8 cellular contexts compared by ENCODE assay signal in genomic region chr16:667780-668518, GRCh38. TPM values are rescaled to one million over a fixed set of nuclear protein-coding genes. Genes with fewer than 3 reads are reported as not detected.
DNase-seq lines count a peak whose midpoint lies in the region; ATAC-seq and TF ChIP-seq lines count a peak whose summit lies in the region.

Gene RHOT2, plus strand, starts transcription at chr16:668132. Its CDS starts 68 bp downstream, at chr16:668200.

- peaks cover 12% of the 10 kb centered on the region for H3K4me1 Mint-ChIP-seq in CD8-positive, alpha-beta T cell (ENCODE audit: low read depth)
- peaks cover 3 to 10% of the 10 kb centered on the region in 2 donors for H3K4me1 Mint-ChIP-seq in effector memory CD8-positive, alpha-beta T cell (ENCODE audit: low read depth in 2 of 2)

- intact Hi-C loops in CD8-positive, alpha-beta T cell (cut with DNase I, micrococcal nuclease): loop anchor here (1.0 to 10.0 kb wide), 8 partner anchors 11 to 143 kb away; partner anchors contain the start of genes METTL26 (in 2 of the 2), WDR90 (in 2 of the 2), CAPN15 (in 1 of the 2) and JMJD8 (in 1 of the 2)

- peaks cover 22% of the 10 kb centered on the region for H3K4me1 ChIP-seq in CD8-positive, alpha-beta T cell (ENCODE audit: insufficient read depth, low read length)
- H3K4me1 ChIP-seq in mesenchymal stem cell (ENCODE audit: control insufficient read depth, insufficient read depth, low read depth, low read length): peaks cover 17% of the 10 kb centered on the region

- peak within 1 kb of the TSS; percentile 78 to 89 for H3K14ac ChIP-seq in mesenchymal stem cell (ENCODE audit: low read length in 2 of 2)

- peak within 1 kb of the TSS; percentile 85 for H3K4me3 ChIP-seq in CD8-positive, alpha-beta T cell (ENCODE audit: low read depth, low read length)
- H3K4me3 ChIP-seq in mesenchymal stem cell (ENCODE audit: insufficient read depth in 1 of 2, low read depth in 1 of 2, low read length in 2 of 2): peak within 1 kb of the TSS; percentile 86 to 98

- peak within 1 kb of the TSS; percentile 100 for H4K8ac ChIP-seq in mesenchymal stem cell (ENCODE audit: low read length)

- H4K91ac ChIP-seq in mesenchymal stem cell (ENCODE audit: low read length): peak within 1 kb of the TSS; percentile 95

- peak; percentile 92 for ATAC-seq in CD8-positive, alpha-beta T cell
- peak; percentile 42 for ATAC-seq in GM19468 (IDR thresholded peaks at IDR 0.05; ENCODE audit: extremely low read depth, unreplicated experiment)
- peak; percentile 96 for ATAC-seq in effector memory CD8-positive, alpha-beta T cell (replicated peaks)

- DNase-seq in CD8-positive, alpha-beta T cell: peak; percentile 83 to 96 (median 92)
- peak in 72 of 76 experiments; percentile 38 to 93 (median 85) for DNase-seq in HUDEP-2 (lab: John Stamatoyannopoulos, UW; ENCODE audit: unreplicated experiment in 76 of 76)
- peak; percentile 88 for DNase-seq in NOMO-1 treated with dmso at 0.1 percent for 144 hours (lab: John Stamatoyannopoulos, UW; ENCODE audit: unreplicated experiment)
- DNase-seq in activated CD8-positive, alpha-beta memory T cell treated with anti-CD3 and anti-CD28 coated beads for 4 hours (ENCODE audit: low read depth in 2 of 2): peak; percentile 77 to 86
- DNase-seq in effector memory CD8-positive, alpha-beta T cell: peak; percentile 89 to 94 (median 92)
- peak; percentile 88 for DNase-seq in mesenchymal stem cell
- peak; percentile 77 for DNase-seq in stimulated activated CD8-positive, alpha-beta memory T cell treated with anti-CD3 and anti-CD28 coated beads, Interleukin-12 subunit alpha, Interleukin-12 subunit beta, amount 100 ng/mL, for 24 hours (ENCODE audit: extremely low read depth)

- H3K27ac ChIP-seq in CD8-positive, alpha-beta T cell (ENCODE audit: low read depth, low read length): peak within 1 kb of the TSS; percentile 37
- H3K27ac ChIP-seq in mesenchymal stem cell (ENCODE audit: low read length, poor library complexity, severe bottlenecking): no peak within 1 kb of the TSS

- H3K9ac ChIP-seq in mesenchymal stem cell (ENCODE audit: low read length): peak within 1 kb of the TSS; percentile 91

- H3K36me3 ChIP-seq in CD8-positive, alpha-beta T cell (ENCODE audit: insufficient read depth, low read length): peaks cover 14% of the 10 kb centered on the region
- H3K36me3 ChIP-seq in mesenchymal stem cell (ENCODE audit: control insufficient read depth in 1 of 2, insufficient read depth in 2 of 2, low read depth in 1 of 2, low read length in 2 of 2): peaks cover 37 to 55% of the 10 kb centered on the region in 2 experiments

- peak within 1 kb of the TSS; percentile 54 for H2BK15ac ChIP-seq in mesenchymal stem cell (ENCODE audit: low read depth, poor library complexity, severe bottlenecking)

- under 1% methylated on average over 68 of the region's 78 CpGs for WGBS in mesenchymal stem cell

- peak within 1 kb of the TSS; percentile 84 for H3K4me2 ChIP-seq in mesenchymal stem cell (ENCODE audit: low read length, poor library complexity, severe bottlenecking)

- H3K9me3 Mint-ChIP-seq in CD8-positive, alpha-beta T cell: no peaks in the 10 kb centered on the region
- no peaks in the 10 kb centered on the region for H3K9me3 Mint-ChIP-seq in effector memory CD8-positive, alpha-beta T cell

- H3K23ac ChIP-seq in mesenchymal stem cell (ENCODE audit: low read length in 2 of 2): peak within 1 kb of the TSS in 1 of 2 experiments; percentile 89

- peaks cover 21% of the 10 kb centered on the region for H3K79me1 ChIP-seq in mesenchymal stem cell (replicated peaks; ENCODE audit: low read length, poor library complexity, severe bottlenecking)

- TF ChIP-seq CTCF in CD8-positive, alpha-beta T cell (IDR thresholded peaks at IDR 0.05): peak; percentile 65

- H2BK5ac ChIP-seq in mesenchymal stem cell (ENCODE audit: low read depth, low read length, poor library complexity, severe bottlenecking): no peak within 1 kb of the TSS

- peak within 1 kb of the TSS; percentile 84 to 94 for H3K18ac ChIP-seq in mesenchymal stem cell (ENCODE audit: low read depth in 1 of 2, low read length in 2 of 2)

- no peaks in the 10 kb centered on the region for H3K27me3 Mint-ChIP-seq in CD8-positive, alpha-beta T cell (ENCODE audit: low read depth)
- H3K27me3 Mint-ChIP-seq in effector memory CD8-positive, alpha-beta T cell: no peaks in the 10 kb centered on the region

- CTCF ChIA-PET in CD8-positive, alpha-beta T cell (lab: Charles Lee): interaction anchor here (0.6 to 4.1 kb wide), 9 partner anchors 9 to 118 kb away, joined by 3 to 23 read pairs (median 4); partner anchors contain the start of gene STUB1

- peaks cover 24% of the 10 kb centered on the region for H3K36me3 Mint-ChIP-seq in CD8-positive, alpha-beta T cell
- H3K36me3 Mint-ChIP-seq in effector memory CD8-positive, alpha-beta T cell (ENCODE audit: insufficient read depth): peaks cover 18% of the 10 kb centered on the region

- H3K27ac Mint-ChIP-seq in CD8-positive, alpha-beta T cell: peak within 1 kb of the TSS; percentile 84
- peak within 1 kb of the TSS; percentile 82 to 85 for H3K27ac Mint-ChIP-seq in effector memory CD8-positive, alpha-beta T cell

- H3K9me3 ChIP-seq in CD8-positive, alpha-beta T cell (ENCODE audit: low read length): no peaks in the 10 kb centered on the region
- H3K9me3 ChIP-seq in mesenchymal stem cell (ENCODE audit: control insufficient read depth, low read length): no peaks in the 10 kb centered on the region

- H3K4me3 Mint-ChIP-seq in CD8-positive, alpha-beta T cell: peak within 1 kb of the TSS; percentile 79
- H3K4me3 Mint-ChIP-seq in effector memory CD8-positive, alpha-beta T cell: peak within 1 kb of the TSS; percentile 78 to 80

- peak within 1 kb of the TSS; percentile 62 for H2BK120ac ChIP-seq in mesenchymal stem cell (ENCODE audit: low read depth, low read length)

- H2BK12ac ChIP-seq in mesenchymal stem cell (ENCODE audit: low read length in 2 of 2): peak within 1 kb of the TSS in 1 of 2 experiments; percentile 42

- POLR2A ChIA-PET in CD8-positive, alpha-beta T cell (lab: Charles Lee): interaction anchor here (1.3 to 2.0 kb wide), 4 partner anchors 11 to 27 kb away, joined by 4 to 10 read pairs (median 7); partner anchors contain the start of gene WDR90

- H2AFZ ChIP-seq in mesenchymal stem cell (ENCODE audit: low read depth, low read length): peak within 1 kb of the TSS; percentile 18

- peak within 1 kb of the TSS; percentile 18 for H2AK5ac ChIP-seq in mesenchymal stem cell (ENCODE audit: low read length, severe bottlenecking)

- no peaks in the 10 kb centered on the region for H3K27me3 ChIP-seq in CD8-positive, alpha-beta T cell (ENCODE audit: insufficient read depth, low read length)
- no peaks in the 10 kb centered on the region for H3K27me3 ChIP-seq in mesenchymal stem cell (ENCODE audit: control insufficient read depth in 1 of 2, insufficient read depth in 1 of 2, low read length in 2 of 2)

- H3K4ac ChIP-seq in mesenchymal stem cell (ENCODE audit: low read depth in 1 of 2, low read length in 2 of 2): peak within 1 kb of the TSS; percentile 90 to 97

RNA-seq across cellular contexts. Expression of gene RHOT2, which starts in this region (rescaled TPM):
- 100 to 1,000 TPM; 163 to 175 TPM for total RNA-seq in CD8-positive, alpha-beta T cell
- polyA plus RNA-seq in mesenchymal stem cell (2013, experiment 1 of 2): 61.9 TPM
- 56.8 TPM for polyA plus RNA-seq in mesenchymal stem cell (2013, experiment 2 of 2)

Comparison
In these comparisons a context has a peak if more than half of its experiments do, and no peak if none do; other contexts are left out.
1. ATAC-seq: peak in every context shown above with its lines; median percentile 96 in effector memory CD8-positive, alpha-beta T cell; 92 in CD8-positive, alpha-beta T cell; 42 in GM19468.